Comparison of ENCODE assay signal across 2 cellular contexts in the genomic region with DNA sequence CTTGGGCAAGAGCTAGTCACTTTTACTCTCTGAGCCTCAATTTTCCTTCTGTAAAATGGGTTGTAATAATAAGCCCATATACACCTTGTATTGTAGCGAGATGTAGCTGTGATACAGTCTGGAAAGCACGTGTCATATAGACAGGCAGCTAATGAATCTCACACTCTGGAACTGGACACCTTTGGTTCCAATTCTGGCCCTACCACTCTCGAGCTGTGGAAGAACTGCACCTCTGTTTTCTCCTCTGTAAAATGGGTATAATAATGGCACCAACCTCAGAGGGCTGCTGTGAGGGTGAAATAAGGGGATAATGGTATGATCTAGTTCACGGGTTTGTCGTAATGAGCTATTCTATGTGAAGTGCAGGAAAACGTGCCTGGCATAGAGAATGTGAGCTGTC.
TF ChIP-seq lines count a peak whose summit lies in the region.

No MANE protein-coding gene starts in this region.

TF ChIP-seq in HepG2, 621 proteins besides CTCF, POLR2A, EP300 and RAD21:
- no peak for TF ChIP-seq ERF (CRISPR knock-in tag; IDR thresholded peaks at IDR 0.05)
- TF ChIP-seq ZNF629 (CRISPR knock-in tag; conservative IDR thresholded peaks at IDR 0.05): 0 out of 2 replicates have a peak, but pooled peaks have one; percentile 47
- TF ChIP-seq, protein P1, sequence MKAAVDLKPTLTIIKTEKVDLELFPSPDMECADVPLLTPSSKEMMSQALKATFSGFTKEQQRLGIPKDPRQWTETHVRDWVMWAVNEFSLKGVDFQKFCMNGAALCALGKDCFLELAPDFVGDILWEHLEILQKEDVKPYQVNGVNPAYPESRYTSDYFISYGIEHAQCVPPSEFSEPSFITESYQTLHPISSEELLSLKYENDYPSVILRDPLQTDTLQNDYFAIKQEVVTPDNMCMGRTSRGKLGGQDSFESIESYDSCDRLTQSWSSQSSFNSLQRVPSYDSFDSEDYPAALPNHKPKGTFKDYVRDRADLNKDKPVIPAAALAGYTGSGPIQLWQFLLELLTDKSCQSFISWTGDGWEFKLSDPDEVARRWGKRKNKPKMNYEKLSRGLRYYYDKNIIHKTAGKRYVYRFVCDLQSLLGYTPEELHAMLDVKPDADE (CRISPR knock-in tag; IDR thresholded peaks at IDR 0.05): no peak

TF ChIP-seq in H1, 55 proteins besides CTCF, POLR2A, EP300 and RAD21:
- TF ChIP-seq KDM1A (IDR thresholded peaks at IDR 0.05; ENCODE audit: borderline replicate concordance, low read length) (peak; percentile 69; the same call in 1 of the 2 replicates), BRCA1 (IDR thresholded peaks at IDR 0.05; ENCODE audit: low read depth, low read length) (no peak)
